Comparison of ENCODE assay signal across 8 cellular contexts in the genomic region with DNA sequence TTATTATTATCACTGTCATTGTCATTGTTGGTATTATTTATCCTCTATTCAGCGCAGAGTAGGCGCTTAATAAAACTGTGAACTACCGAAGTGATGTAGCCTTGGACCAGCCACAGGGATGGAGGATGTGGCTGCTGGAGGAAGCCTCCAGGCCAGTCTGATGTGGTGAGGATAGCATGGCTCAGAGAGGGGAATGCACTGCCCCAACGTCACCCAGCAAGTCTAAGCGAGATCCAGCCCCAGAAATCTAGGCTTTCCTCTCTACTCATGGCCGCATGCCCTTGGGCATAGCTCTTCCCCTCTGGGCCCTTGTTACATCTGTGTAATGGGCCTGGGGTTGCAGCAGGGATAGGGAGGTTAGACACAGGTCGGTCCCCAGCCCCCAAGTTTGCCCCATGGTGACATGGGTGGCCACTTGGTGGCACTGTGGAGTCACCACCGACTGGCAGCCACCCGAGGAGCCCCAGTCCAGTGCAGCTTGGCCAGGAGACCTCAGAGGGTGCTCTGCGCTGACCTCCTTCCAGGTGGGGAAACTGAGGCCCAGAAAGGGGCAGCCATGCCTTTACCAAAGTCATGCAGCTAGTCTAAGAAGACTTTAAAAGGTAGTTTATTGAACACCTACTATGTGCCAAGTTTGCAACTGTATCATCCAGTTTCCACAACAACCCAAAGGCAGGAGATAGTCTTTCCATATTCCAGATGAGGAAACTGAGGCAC.
DNase-seq lines count a peak whose midpoint lies in the region; ATAC-seq, FAIRE-seq and TF ChIP-seq lines count a peak whose summit lies in the region.

No MANE protein-coding gene starts in this region.

- TF ChIP-seq EP300 in neural cell (conservative IDR thresholded peaks at IDR 0.05; ENCODE audit: poor library complexity, severe bottlenecking) = no peak

- H4K20me1 ChIP-seq in neural cell (ENCODE audit: insufficient read depth) = no peaks in the 10 kb centered on the region

- H2AFZ ChIP-seq in neural cell (ENCODE audit: low read depth, low read length) = no peak overlapping the region

- H3K9me2 ChIP-seq in neural cell (ENCODE audit: insufficient read depth, low read length) = no peaks in the 10 kb centered on the region

- peaks cover 6% of the 10 kb centered on the region; the same call in 1 of the 2 replicates for H3K4me1 ChIP-seq in SJCRH30

- no peaks in the 10 kb centered on the region for H3F3A ChIP-seq in neural cell (ENCODE audit: insufficient read depth, low read length, poor library complexity, severe bottlenecking)

- H3K4me3 ChIP-seq in SJCRH30 (no peak overlapping the region), epithelial cell of proximal tubule (ENCODE audit: low read depth, low read length) (no peak overlapping the region), neural cell (ENCODE audit: low read length) (no peak overlapping the region)

- no peak overlapping the region for H3K27ac Mint-ChIP-seq in immature natural killer cell

- no peak overlapping the region for H3K4me3 Mint-ChIP-seq in immature natural killer cell

- H3K36me3 Mint-ChIP-seq in immature natural killer cell = peaks cover 0 to 4% (median 0%) of the 10 kb centered on the region in 3 donors

- peak; percentile 77 for TF ChIP-seq CTCF in epithelial cell of proximal tubule (conservative IDR thresholded peaks at IDR 0.05; ENCODE audit: low read depth, low read length)
- peak; percentile 35 for TF ChIP-seq CTCF in neural cell (IDR thresholded peaks at IDR 0.05; ENCODE audit: poor library complexity, severe bottlenecking)

- no peaks in the 10 kb centered on the region for H3K79me2 ChIP-seq in neural cell (replicated peaks; ENCODE audit: insufficient read depth, low read length)

- no peak overlapping the region for H3K9ac ChIP-seq in neural cell (ENCODE audit: low read length)

- H3K9me3 ChIP-seq in SJCRH30 (replicated peaks) (no peaks in the 10 kb centered on the region), neural cell (ENCODE audit: low read length) (no peaks in the 10 kb centered on the region)

- H3K27me3 Mint-ChIP-seq in immature natural killer cell (ENCODE audit: low read depth in 3 of 3) = peaks cover 0 to 9% (median 4%) of the 10 kb centered on the region in 3 donors

- ATAC-seq in GM19463 (IDR thresholded peaks at IDR 0.05; ENCODE audit: unreplicated experiment) = no peak

- DNase-seq in Ammon's horn (ENCODE audit: low spot score) = peak; percentile 37
- peak; percentile 25 for DNase-seq in GM19239 (ENCODE audit: insufficient read length, low spot score)
- DNase-seq in SJCRH30 = peak; percentile 56 to 78
- no peak for DNase-seq in epithelial cell of proximal tubule (ENCODE audit: low read depth)
- DNase-seq in immature natural killer cell = no peak
- DNase-seq in NCI-H187 treated with DMSO at 0.1 percent for 48 hours (lab: John Stamatoyannopoulos, UW) = no peak

- no peaks in the 10 kb centered on the region for H3K4me1 Mint-ChIP-seq in immature natural killer cell

- peaks cover 0 to 2% (median 0%) of the 10 kb centered on the region in 6 donors for H3K9me3 Mint-ChIP-seq in immature natural killer cell

- peak; percentile 29 for TF ChIP-seq RAD21 in neural cell (conservative IDR thresholded peaks at IDR 0.05)

- no peak for FAIRE-seq in GM19239 (lab: Jason Lieb, UNC)

- no peak overlapping the region for H3K4me2 ChIP-seq in neural cell (ENCODE audit: low read length)

- H3K27me3 ChIP-seq in SJCRH30 (no peaks in the 10 kb centered on the region), neural cell (ENCODE audit: insufficient read depth, low read depth, low read length) (no peaks in the 10 kb centered on the region)

- H3K27ac ChIP-seq in SJCRH30 = no peak overlapping the region
- no peak overlapping the region for H3K27ac ChIP-seq in neural cell (ENCODE audit: low read length)

- no peaks in the 10 kb centered on the region for H3K36me3 ChIP-seq in SJCRH30
- H3K36me3 ChIP-seq in neural cell (ENCODE audit: insufficient read depth, low read length) = no peaks in the 10 kb centered on the region

TF ChIP-seq in neural cell, 6 proteins besides CTCF, POLR2A, EP300 and RAD21:
- TF ChIP-seq SMC3 (conservative IDR thresholded peaks at IDR 0.05; ENCODE audit: poor library complexity) (no peak), TAF1 (IDR thresholded peaks at IDR 0.05; ENCODE audit: low read depth) (no peak), EZH2 (IDR thresholded peaks at IDR 0.05; ENCODE audit: borderline replicate concordance, insufficient read depth, low read length, poor library complexity, severe bottlenecking) (no peak), POLR2AphosphoS5 (IDR thresholded peaks at IDR 0.05) (no peak), MXI1 (conservative IDR thresholded peaks at IDR 0.05; ENCODE audit: poor library complexity, severe bottlenecking) (no peak)
- TF ChIP-seq, protein P1, sequence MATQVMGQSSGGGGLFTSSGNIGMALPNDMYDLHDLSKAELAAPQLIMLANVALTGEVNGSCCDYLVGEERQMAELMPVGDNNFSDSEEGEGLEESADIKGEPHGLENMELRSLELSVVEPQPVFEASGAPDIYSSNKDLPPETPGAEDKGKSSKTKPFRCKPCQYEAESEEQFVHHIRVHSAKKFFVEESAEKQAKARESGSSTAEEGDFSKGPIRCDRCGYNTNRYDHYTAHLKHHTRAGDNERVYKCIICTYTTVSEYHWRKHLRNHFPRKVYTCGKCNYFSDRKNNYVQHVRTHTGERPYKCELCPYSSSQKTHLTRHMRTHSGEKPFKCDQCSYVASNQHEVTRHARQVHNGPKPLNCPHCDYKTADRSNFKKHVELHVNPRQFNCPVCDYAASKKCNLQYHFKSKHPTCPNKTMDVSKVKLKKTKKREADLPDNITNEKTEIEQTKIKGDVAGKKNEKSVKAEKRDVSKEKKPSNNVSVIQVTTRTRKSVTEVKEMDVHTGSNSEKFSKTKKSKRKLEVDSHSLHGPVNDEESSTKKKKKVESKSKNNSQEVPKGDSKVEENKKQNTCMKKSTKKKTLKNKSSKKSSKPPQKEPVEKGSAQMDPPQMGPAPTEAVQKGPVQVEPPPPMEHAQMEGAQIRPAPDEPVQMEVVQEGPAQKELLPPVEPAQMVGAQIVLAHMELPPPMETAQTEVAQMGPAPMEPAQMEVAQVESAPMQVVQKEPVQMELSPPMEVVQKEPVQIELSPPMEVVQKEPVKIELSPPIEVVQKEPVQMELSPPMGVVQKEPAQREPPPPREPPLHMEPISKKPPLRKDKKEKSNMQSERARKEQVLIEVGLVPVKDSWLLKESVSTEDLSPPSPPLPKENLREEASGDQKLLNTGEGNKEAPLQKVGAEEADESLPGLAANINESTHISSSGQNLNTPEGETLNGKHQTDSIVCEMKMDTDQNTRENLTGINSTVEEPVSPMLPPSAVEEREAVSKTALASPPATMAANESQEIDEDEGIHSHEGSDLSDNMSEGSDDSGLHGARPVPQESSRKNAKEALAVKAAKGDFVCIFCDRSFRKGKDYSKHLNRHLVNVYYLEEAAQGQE (IDR thresholded peaks at IDR 0.05; ENCODE audit: borderline replicate concordance) = no peak
TF ChIP-seq in neural cell: peak in this region for 0.

Comparison
In these comparisons a context has a peak if more than half of its experiments do, and no peak if none do; other contexts are left out.
1. DNase-seq: peak in Ammon's horn (single experiment), GM19239 (single experiment) and SJCRH30 (2 of 2); none in epithelial cell of proximal tubule (single experiment), immature natural killer cell (0 of 3) and NCI-H187 treated with DMSO at 0.1 percent for 48 hours (single experiment).